In the genomic region with DNA sequence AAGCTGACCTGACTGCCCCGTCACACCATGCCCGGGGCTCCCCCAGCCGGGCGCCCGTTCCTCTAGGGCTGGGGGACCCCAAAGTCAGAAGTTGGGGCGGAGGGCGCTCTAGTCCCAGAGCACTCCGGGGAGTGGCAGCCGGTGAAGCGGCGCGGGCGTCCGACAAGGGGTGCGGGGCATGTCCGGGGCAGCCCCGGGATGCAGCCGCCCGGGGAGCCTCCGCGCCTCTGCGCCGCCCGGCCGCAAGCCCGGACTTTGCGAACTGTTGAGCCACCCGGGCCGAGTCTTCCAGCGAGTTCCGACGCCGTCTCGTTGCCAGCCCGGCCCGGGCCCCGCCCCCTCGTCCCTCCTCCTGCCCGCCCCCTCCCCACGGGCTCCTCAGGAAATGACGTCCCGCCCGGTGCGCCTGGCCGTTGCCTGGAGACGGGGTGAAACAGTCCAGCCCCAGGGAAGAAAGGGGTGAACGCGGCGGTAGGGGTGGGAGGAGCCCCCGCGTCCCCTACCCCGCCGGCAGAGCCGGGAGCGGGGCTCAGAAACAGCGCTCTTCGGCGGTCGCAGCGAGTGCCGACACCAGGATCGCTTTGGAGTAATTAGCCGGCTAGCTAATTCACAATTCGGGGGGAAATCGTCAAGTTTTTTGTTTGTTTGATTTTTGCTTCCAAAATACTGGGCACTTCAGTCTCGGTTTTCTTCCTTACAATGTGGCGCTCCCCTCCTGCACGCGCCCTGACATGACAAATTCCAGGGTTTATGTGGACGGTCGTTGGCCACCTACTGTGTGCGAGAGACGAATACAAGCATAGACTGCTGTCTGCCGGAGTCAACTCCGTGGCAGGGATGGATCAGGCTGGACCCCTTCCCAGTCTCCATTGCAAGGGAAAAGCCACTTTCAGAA, we compare ENCODE assay signal across 1 cellular context.
TF ChIP-seq lines count a peak whose summit lies in the region.

A gene (minus strand): TSS at position 287 of the 895 bp plus-strand sequence. CDS start 672 bp downstream, outside the sequence.

TF ChIP-seq in WTC11, 78 proteins besides CTCF, POLR2A, EP300 and RAD21 (continued from another document):
- no peak for TF ChIP-seq FOXP1 (CRISPR knock-in tag; IDR thresholded peaks at IDR 0.05; ENCODE audit: borderline replicate concordance)
- 0 out of 2 replicates have a peak, but pooled peaks have one; percentile 21 for TF ChIP-seq NFE2L1 (CRISPR knock-in tag; IDR thresholded peaks at IDR 0.05)
